2 cellular contexts compared by ENCODE assay signal in the genomic region with DNA sequence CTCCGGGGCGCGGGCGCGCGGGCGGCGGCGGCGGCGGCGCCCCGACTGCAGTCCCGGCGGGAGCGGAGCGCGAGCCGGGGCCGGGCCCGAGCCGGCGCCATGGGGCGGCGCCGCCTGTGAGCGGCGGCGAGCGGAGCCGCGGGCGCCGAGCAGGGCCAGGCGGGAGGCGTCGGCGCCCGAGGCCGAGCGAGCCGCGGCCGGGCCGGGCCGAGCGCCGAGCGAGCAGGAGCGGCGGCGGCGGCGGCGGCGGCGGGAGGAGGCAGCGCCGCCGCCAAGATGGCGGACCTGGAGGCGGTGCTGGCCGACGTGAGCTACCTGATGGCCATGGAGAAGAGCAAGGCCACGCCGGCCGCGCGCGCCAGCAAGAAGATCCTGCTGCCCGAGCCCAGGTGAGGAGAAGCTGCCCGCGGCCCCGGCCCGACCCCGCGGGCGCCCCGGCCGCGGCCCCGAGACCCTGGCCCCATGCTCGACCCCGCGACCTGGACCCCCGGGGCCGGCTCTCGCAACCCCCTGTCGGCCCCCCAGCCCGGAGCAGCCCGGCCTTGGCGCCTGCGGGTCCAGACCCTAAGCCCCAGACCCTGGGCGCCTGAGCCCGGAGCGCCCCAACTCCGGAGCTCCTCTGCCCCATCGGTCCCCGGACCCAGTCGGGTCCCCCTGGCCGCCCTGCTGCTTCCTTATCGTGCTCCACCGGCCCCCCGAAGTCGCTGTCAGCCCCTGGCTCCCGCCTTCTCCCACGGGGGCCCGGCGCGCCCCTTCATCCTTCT.
TF ChIP-seq lines count a peak whose summit lies in the region.

GRK2 (plus strand) TSS at position 50 of the 764 bp plus-strand sequence; CDS start at position 277, 227 bp downstream.

TF ChIP-seq in IMR-90, 13 proteins besides CTCF, POLR2A, EP300 and RAD21:
- TF ChIP-seq MXI1 (IDR thresholded peaks at IDR 0.05; ENCODE audit: borderline replicate concordance, low read depth, low read length) = peak; percentile 34; the same call in 1 of the 2 replicates
- TF ChIP-seq RCOR1 (IDR thresholded peaks at IDR 0.05; ENCODE audit: insufficient replicate concordance, low read length) = no peak
TF ChIP-seq in IMR-90: peak in this region for 1.

TF ChIP-seq in H1, 55 proteins besides CTCF, POLR2A, EP300 and RAD21:
- TF ChIP-seq YY1 (IDR thresholded peaks at IDR 0.05; ENCODE audit: low read depth, low read length) = peak; percentile 87; the same call in 1 of the 2 replicates
- 0 out of 4 replicates have a peak, but pooled peaks of 1 of the 2 experiments have one; percentile 47 for TF ChIP-seq HDAC2 (IDR thresholded peaks at IDR 0.05; ENCODE audit: borderline replicate concordance in 1 of 2, low read depth in 2 of 2, low read length in 2 of 2)
- TF ChIP-seq SIN3A (conservative IDR thresholded peaks at IDR 0.05 in 1 of 2, IDR thresholded peaks at IDR 0.05 in 1 of 2; ENCODE audit: low read depth in 1 of 2, low read length in 2 of 2) = 0 out of 4 replicates have a peak, but pooled peaks of 1 of the 2 experiments have one; percentile 6
- no peak for TF ChIP-seq NANOG (IDR thresholded peaks at IDR 0.05; ENCODE audit: insufficient read depth, low read depth, low read length, poor library complexity, severe bottlenecking)
- no peak for TF ChIP-seq BCL11A (IDR thresholded peaks at IDR 0.05; ENCODE audit: low read depth in 2 of 2, low read length in 2 of 2)
- peak; percentile 57 for TF ChIP-seq KDM4A (IDR thresholded peaks at IDR 0.05; ENCODE audit: low read depth, low read length, severe bottlenecking)
- TF ChIP-seq EGR1 (IDR thresholded peaks at IDR 0.05; ENCODE audit: borderline replicate concordance, low read depth, low read length) = no peak
- TF ChIP-seq RFX5 (IDR thresholded peaks at IDR 0.05; ENCODE audit: borderline replicate concordance, low read depth, low read length) = no peak
- 0 out of 2 replicates have a peak, but pooled peaks have one; percentile 47 for TF ChIP-seq PHF8 (conservative IDR thresholded peaks at IDR 0.05; ENCODE audit: low read depth, low read length)
